In the genomic region with DNA sequence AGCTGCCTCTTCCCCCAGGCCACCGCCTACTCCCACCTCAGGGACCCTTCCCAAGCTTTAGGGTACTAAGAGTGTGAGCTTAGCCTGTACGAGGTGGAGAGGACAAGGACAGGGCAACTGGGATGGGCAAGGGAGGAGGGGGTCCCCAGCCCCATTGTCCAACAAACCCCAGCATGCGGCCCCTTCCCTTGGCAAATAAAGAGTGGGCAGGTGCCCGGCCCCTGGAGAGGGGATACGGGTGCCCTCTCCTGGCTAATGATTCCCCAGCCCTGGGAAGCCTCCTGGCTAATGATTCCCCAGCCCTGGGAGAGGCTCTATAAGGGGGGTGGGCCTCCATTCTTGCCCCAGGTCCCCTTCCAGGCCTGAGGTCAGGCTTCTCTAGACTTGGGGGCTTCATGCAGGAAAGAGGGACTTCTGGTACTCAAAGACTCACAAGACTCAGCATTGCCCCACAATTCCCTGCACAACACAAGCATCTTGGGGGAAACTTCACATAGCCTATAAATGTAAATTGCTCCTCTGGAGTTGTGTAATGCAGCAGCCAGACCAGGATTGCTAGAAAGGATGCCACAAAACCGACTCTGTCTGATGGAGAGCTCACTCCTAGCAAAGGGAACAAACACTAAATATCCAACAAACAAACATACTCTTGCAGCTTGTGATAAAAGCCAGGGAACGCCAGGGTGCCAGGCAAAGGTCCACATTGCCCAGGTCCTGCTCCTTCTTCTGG, we compare ENCODE assay signal across 20 cellular contexts. TPM values are rescaled to one million over a fixed set of nuclear protein-coding genes. Genes with fewer than 3 reads are reported as not detected.
DNase-seq lines count a peak whose midpoint lies in the region; FAIRE-seq and TF ChIP-seq lines count a peak whose summit lies in the region.
"Had no signal": no experiment of that assay in that cellular context is flagged by ENCODE, and none has a peak within 500 bp of the region (broad histone marks: within the 10 kb centered on the region; RNA-seq: fewer than 3 reads in every experiment).

No MANE protein-coding gene starts in this region.

- H3K9me3 Mint-ChIP-seq in type B pancreatic cell: no peaks in the 10 kb centered on the region
- H3K9me3 Mint-ChIP-seq: IgD-negative memory B cell had no signal

- H3K4me3 ChIP-seq in bronchial epithelial cell (ENCODE audit: low read depth, low read length): no peak overlapping the region
- no peak overlapping the region for H3K4me3 ChIP-seq in liver (ENCODE audit: low read depth in 1 of 3, low read length in 3 of 3)
- H3K4me3 ChIP-seq: SJCRH30 had no signal

- H3K36me3 ChIP-seq in bronchial epithelial cell (ENCODE audit: control insufficient read depth, insufficient read depth, low read length): no peaks in the 10 kb centered on the region
- H3K36me3 ChIP-seq in liver (ENCODE audit: control insufficient read depth in 4 of 4, insufficient read depth in 3 of 4, low read depth in 1 of 4, low read length in 3 of 4): no peaks in the 10 kb centered on the region
- H3K36me3 ChIP-seq: SJCRH30 had no signal

- DNase-seq in NCI-H748 (lab: John Stamatoyannopoulos, UW; ENCODE audit: unreplicated experiment) (peak; percentile 44), NCI-H748 treated with DMSO at 0.1 percent for 48 hours (lab: John Stamatoyannopoulos, UW) (no peak), bronchial epithelial cell (ENCODE audit: low read depth) (no peak), type B pancreatic cell (ENCODE audit: extremely low spot score, unreplicated experiment) (no peak), HTR-8/SVneo (ENCODE audit: insufficient read length, low spot score) (no peak), DMS79 (lab: John Stamatoyannopoulos, UW) (no peak)
- DNase-seq in activated CD4-positive, alpha-beta T cell treated with anti-CD3 and anti-CD28 coated beads for 48 hours: no peak
- DNase-seq: COR-L47, HCEC 1CT, NCI-H1930, NCI-H2171 treated with DMSO at 0.1 percent for 48 hours, OCI-M1, SJCRH30 had no signal

- no peaks in the 10 kb centered on the region for H3K9me3 ChIP-seq in liver (ENCODE audit: control insufficient read depth in 4 of 4, low read length in 3 of 4)

- WGBS in liver: 32% methylated on average over 7 of the region's 7 CpGs

- peaks cover 38% of the 10 kb centered on the region for H3K4me1 Mint-ChIP-seq in type B pancreatic cell (ENCODE audit: unreplicated experiment)

- H3K4me3 Mint-ChIP-seq in type B pancreatic cell: no peak overlapping the region
- H3K4me3 Mint-ChIP-seq: CD14-positive monocyte, IgD-negative memory B cell had no signal

- peaks cover 14 to 25% (median 22%) of the 10 kb centered on the region in 4 donors for H3K4me1 ChIP-seq in liver (ENCODE audit: control insufficient read depth in 4 of 4, insufficient read depth in 4 of 4, low read length in 3 of 4)
- H3K4me1 ChIP-seq: SJCRH30 had no signal

- no peak overlapping the region for H3K9ac ChIP-seq in liver (ENCODE audit: low read depth in 1 of 2, low read length in 2 of 2)

- H3K27me3 Mint-ChIP-seq in type B pancreatic cell: no peaks in the 10 kb centered on the region

- TF ChIP-seq CTCF in bronchial epithelial cell (IDR thresholded peaks at IDR 0.05; ENCODE audit: insufficient read depth, low read length, severe bottlenecking) (no peak), liver (IDR thresholded peaks at IDR 0.05; ENCODE audit: low read depth, low read length, missing input control) (peak; percentile 7), type B pancreatic cell (conservative IDR thresholded peaks at IDR 0.05) (no peak)

- peaks cover 3% of the 10 kb centered on the region for H3K27me3 ChIP-seq in bronchial epithelial cell (ENCODE audit: control insufficient read depth, insufficient read depth, low read length)
- H3K27me3 ChIP-seq in liver (ENCODE audit: control insufficient read depth in 4 of 4, insufficient read depth in 4 of 4, low read length in 3 of 4): no peaks in the 10 kb centered on the region

- FAIRE-seq in bronchial epithelial cell (lab: Jason Lieb, UNC) (peak; percentile 13), HTR-8/SVneo (lab: Jason Lieb, UNC) (no peak)

- peak overlapping the region; percentile 21 for H3K27ac Mint-ChIP-seq in type B pancreatic cell
- H3K27ac Mint-ChIP-seq: CD14-positive monocyte, IgD-negative memory B cell had no signal

- H3K36me3 Mint-ChIP-seq in type B pancreatic cell: no peaks in the 10 kb centered on the region
- H3K36me3 Mint-ChIP-seq: CD14-positive monocyte, IgD-negative memory B cell had no signal

- peak in 1 of 2 donors; percentile 27 for TF ChIP-seq RAD21 in liver (IDR thresholded peaks at IDR 0.05)

- no peak overlapping the region for H3K27ac ChIP-seq in liver (ENCODE audit: low read depth in 1 of 2, low read length in 2 of 2)
- H3K27ac ChIP-seq: RWPE1, SJCRH30 had no signal

TF ChIP-seq in liver, 16 proteins besides CTCF, POLR2A, EP300 and RAD21:
- TF ChIP-seq, protein P1, sequence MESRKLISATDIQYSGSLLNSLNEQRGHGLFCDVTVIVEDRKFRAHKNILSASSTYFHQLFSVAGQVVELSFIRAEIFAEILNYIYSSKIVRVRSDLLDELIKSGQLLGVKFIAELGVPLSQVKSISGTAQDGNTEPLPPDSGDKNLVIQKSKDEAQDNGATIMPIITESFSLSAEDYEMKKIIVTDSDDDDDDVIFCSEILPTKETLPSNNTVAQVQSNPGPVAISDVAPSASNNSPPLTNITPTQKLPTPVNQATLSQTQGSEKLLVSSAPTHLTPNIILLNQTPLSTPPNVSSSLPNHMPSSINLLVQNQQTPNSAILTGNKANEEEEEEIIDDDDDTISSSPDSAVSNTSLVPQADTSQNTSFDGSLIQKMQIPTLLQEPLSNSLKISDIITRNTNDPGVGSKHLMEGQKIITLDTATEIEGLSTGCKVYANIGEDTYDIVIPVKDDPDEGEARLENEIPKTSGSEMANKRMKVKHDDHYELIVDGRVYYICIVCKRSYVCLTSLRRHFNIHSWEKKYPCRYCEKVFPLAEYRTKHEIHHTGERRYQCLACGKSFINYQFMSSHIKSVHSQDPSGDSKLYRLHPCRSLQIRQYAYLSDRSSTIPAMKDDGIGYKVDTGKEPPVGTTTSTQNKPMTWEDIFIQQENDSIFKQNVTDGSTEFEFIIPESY (IDR thresholded peaks at IDR 0.05): no peak
- TF ChIP-seq TAF1 (conservative IDR thresholded peaks at IDR 0.05) (no peak), HNF4G (IDR thresholded peaks at IDR 0.05) (no peak), FOXA1 (IDR thresholded peaks at IDR 0.05) (no peak), YY1 (IDR thresholded peaks at IDR 0.05) (no peak), JUND (IDR thresholded peaks at IDR 0.05) (no peak), EGR1 (IDR thresholded peaks at IDR 0.05; ENCODE audit: low read depth in 2 of 2) (no peak), FOXA2 (IDR thresholded peaks at IDR 0.05) (no peak), GABPA (IDR thresholded peaks at IDR 0.05 in 1 of 2, conservative IDR thresholded peaks at IDR 0.05 in 1 of 2) (no peak), HNF4A (conservative IDR thresholded peaks at IDR 0.05) (no peak), NR2F2 (IDR thresholded peaks at IDR 0.05) (no peak), SP1 (IDR thresholded peaks at IDR 0.05) (no peak), RXRA (IDR thresholded peaks at IDR 0.05) (no peak)
- TF ChIP-seq, protein P2, sequence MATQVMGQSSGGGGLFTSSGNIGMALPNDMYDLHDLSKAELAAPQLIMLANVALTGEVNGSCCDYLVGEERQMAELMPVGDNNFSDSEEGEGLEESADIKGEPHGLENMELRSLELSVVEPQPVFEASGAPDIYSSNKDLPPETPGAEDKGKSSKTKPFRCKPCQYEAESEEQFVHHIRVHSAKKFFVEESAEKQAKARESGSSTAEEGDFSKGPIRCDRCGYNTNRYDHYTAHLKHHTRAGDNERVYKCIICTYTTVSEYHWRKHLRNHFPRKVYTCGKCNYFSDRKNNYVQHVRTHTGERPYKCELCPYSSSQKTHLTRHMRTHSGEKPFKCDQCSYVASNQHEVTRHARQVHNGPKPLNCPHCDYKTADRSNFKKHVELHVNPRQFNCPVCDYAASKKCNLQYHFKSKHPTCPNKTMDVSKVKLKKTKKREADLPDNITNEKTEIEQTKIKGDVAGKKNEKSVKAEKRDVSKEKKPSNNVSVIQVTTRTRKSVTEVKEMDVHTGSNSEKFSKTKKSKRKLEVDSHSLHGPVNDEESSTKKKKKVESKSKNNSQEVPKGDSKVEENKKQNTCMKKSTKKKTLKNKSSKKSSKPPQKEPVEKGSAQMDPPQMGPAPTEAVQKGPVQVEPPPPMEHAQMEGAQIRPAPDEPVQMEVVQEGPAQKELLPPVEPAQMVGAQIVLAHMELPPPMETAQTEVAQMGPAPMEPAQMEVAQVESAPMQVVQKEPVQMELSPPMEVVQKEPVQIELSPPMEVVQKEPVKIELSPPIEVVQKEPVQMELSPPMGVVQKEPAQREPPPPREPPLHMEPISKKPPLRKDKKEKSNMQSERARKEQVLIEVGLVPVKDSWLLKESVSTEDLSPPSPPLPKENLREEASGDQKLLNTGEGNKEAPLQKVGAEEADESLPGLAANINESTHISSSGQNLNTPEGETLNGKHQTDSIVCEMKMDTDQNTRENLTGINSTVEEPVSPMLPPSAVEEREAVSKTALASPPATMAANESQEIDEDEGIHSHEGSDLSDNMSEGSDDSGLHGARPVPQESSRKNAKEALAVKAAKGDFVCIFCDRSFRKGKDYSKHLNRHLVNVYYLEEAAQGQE (IDR thresholded peaks at IDR 0.05): no peak
- TF ChIP-seq, protein P3, sequence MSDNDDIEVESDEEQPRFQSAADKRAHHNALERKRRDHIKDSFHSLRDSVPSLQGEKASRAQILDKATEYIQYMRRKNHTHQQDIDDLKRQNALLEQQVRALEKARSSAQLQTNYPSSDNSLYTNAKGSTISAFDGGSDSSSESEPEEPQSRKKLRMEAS (IDR thresholded peaks at IDR 0.05): no peak
- TF ChIP-seq, protein P4, sequence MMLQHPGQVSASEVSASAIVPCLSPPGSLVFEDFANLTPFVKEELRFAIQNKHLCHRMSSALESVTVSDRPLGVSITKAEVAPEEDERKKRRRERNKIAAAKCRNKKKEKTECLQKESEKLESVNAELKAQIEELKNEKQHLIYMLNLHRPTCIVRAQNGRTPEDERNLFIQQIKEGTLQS (IDR thresholded peaks at IDR 0.05): no peak

RNA-seq across cellular contexts. Expression of a gene that starts 14.9 kb away (rescaled TPM):
- not detected in 2 replicates for total RNA-seq in bronchial epithelial cell
- total RNA-seq in liver: under 1 TPM; 0.25 to 0.47 TPM
- under 1 TPM; 0.10 to 0.52 TPM for polyA plus RNA-seq in liver
- total RNA-seq in type B pancreatic cell (ENCODE audit: low replicate concordance): 1.2 and 8.7 TPM in 2 replicates
- total RNA-seq: A172, LHCN-M2, NCI-H460, SJCRH30 had no signal
- polyA plus RNA-seq: CD14-positive monocyte, IgD-negative memory B cell had no signal

RNA-seq across cellular contexts. Expression of a gene that starts 17.8 kb away (rescaled TPM):
- total RNA-seq in bronchial epithelial cell: 0.38 TPM in 1 of 2 replicates, not detected in the other
- not detected for total RNA-seq in liver
- polyA plus RNA-seq in liver: not detected
- 1.0 and 1.2 TPM in 2 replicates for total RNA-seq in type B pancreatic cell (ENCODE audit: low replicate concordance)
- total RNA-seq: A172, LHCN-M2, NCI-H460, SJCRH30 had no signal
- polyA plus RNA-seq: CD14-positive monocyte, IgD-negative memory B cell had no signal
